ENCODE assay signal across 8 cellular contexts in genomic region chr7:7566651-7567611, GRCh38. TPM values are rescaled to one million over a fixed set of nuclear protein-coding genes. Genes with fewer than 3 reads are reported as not detected.
DNase-seq lines count a peak whose midpoint lies in the region; ATAC-seq, FAIRE-seq and TF ChIP-seq lines count a peak whose summit lies in the region.

MIOS (plus strand) TSS chr7:7566884; CDS start chr7:7572476, 5,592 bp downstream.

- CTCF ChIA-PET in A673 (lab: Charles Lee), result no interaction called here

- no peak for FAIRE-seq in keratinocyte (lab: Jason Lieb, UNC)

- ATAC-seq in GM18508 (IDR thresholded peaks at IDR 0.05; ENCODE audit: insufficient read depth, unreplicated experiment) (peak; percentile 44), HG02973 (IDR thresholded peaks at IDR 0.05; ENCODE audit: unreplicated experiment) (peak; percentile 79)

- peak within 1 kb of the TSS; percentile 93 for H3K4me3 ChIP-seq in A673 (ENCODE audit: low read depth, low read length, poor library complexity, severe bottlenecking)
- peak within 1 kb of the TSS; percentile 67 to 71 (median 69) for H3K4me3 ChIP-seq in keratinocyte (ENCODE audit: control insufficient read depth in 2 of 3, extremely low read depth in 1 of 3, insufficient read depth in 2 of 3, low read depth in 1 of 3, low read length in 3 of 3)

- H3K4me2 ChIP-seq in keratinocyte (ENCODE audit: control insufficient read depth, extremely low read depth, insufficient read depth, low read depth, low read length), result peak within 1 kb of the TSS; percentile 88

- peak within 1 kb of the TSS; percentile 57 for H2AFZ ChIP-seq in keratinocyte (ENCODE audit: control insufficient read depth, low read length)

- H3K4me1 ChIP-seq in A673 (ENCODE audit: insufficient read depth, low read length, poor library complexity, severe bottlenecking), result peaks cover 26% of the 10 kb centered on the region
- peaks cover 49% of the 10 kb centered on the region for H3K4me1 ChIP-seq in keratinocyte (ENCODE audit: control insufficient read depth, extremely low read depth, insufficient read depth, low read length)

- H3K27me3 ChIP-seq in A673 (replicated peaks; ENCODE audit: insufficient read depth, low read depth, low read length, poor library complexity) (no peaks in the 10 kb centered on the region), keratinocyte (ENCODE audit: control insufficient read depth, extremely low read depth, insufficient read depth, low read length) (no peaks in the 10 kb centered on the region)

- no peaks in the 10 kb centered on the region for H3K9me1 ChIP-seq in keratinocyte (ENCODE audit: control insufficient read depth, extremely low read depth, insufficient read depth, low read length)

- no peaks in the 10 kb centered on the region for H4K20me1 ChIP-seq in keratinocyte (ENCODE audit: control insufficient read depth, extremely low read depth, insufficient read depth, low read length)

- H3K9me3 ChIP-seq in A673 (ENCODE audit: low read depth, low read length, poor library complexity, severe bottlenecking), result no peaks in the 10 kb centered on the region
- no peaks in the 10 kb centered on the region for H3K9me3 ChIP-seq in keratinocyte (ENCODE audit: control insufficient read depth, low read depth, low read length)

- BruUV-seq in A673 (replicated peaks; lab: Mats Ljungman, UMichigan), result no TSS peak

- dilution Hi-C loops in keratinocyte (cut with MboI; ENCODE audit: extremely low pct_ligation_motif_present, low sequenced_read_pairs), result no loop called here

- TF ChIP-seq CTCF in A673 (conservative IDR thresholded peaks at IDR 0.05; ENCODE audit: low read depth, low read length) (no peak), keratinocyte (optimal IDR thresholded peaks at IDR 0.05 in 1 of 3, IDR thresholded peaks at IDR 0.05 in 1 of 3, conservative IDR thresholded peaks at IDR 0.05 in 1 of 3; ENCODE audit: extremely low read depth in 1 of 3, insufficient read depth in 2 of 3, low read length in 3 of 3) (no peak)

- peak; percentile 72 for DNase-seq in A673 (ENCODE audit: low spot score)
- peak; percentile 60 for DNase-seq in NCI-H2171 (lab: John Stamatoyannopoulos, UW)
- DNase-seq in activated CD4-positive, CD25-positive, alpha-beta regulatory T cell treated with anti-CD3 and anti-CD28 coated beads, Interleukin-2, amount 50 U/mL, for 72 hours, result peak; percentile 85
- peak; percentile 80 for DNase-seq in cerebellar cortex (ENCODE audit: low spot score)
- no peak for DNase-seq in keratinocyte (ENCODE audit: low read depth, low spot score)
- DNase-seq in stimulated activated CD4-positive, alpha-beta T cell treated with anti-CD3 and anti-CD28 coated beads, Interleukin-15, amount 100 ng/mL, for 1 hour (ENCODE audit: low read depth in 1 of 2, low spot score in 1 of 2), result peak; percentile 70 to 77

- peak within 1 kb of the TSS; percentile 94 for H3K27ac ChIP-seq in A673 (ENCODE audit: low read depth, low read length, poor library complexity, severe bottlenecking)
- H3K27ac ChIP-seq in keratinocyte (ENCODE audit: control insufficient read depth, insufficient read depth, low read length), result peak within 1 kb of the TSS; percentile 80

- POLR2A ChIA-PET in A673 (lab: Charles Lee; ENCODE audit: low non-redundant PET), result no interaction called here

- peak within 1 kb of the TSS; percentile 77 for H3K9ac ChIP-seq in keratinocyte (ENCODE audit: control insufficient read depth, extremely low read depth, insufficient read depth, low read length)

- H3K36me3 ChIP-seq in A673 (ENCODE audit: insufficient read depth, low read length, poor library complexity, severe bottlenecking) (no peaks in the 10 kb centered on the region), keratinocyte (ENCODE audit: control insufficient read depth in 2 of 2, extremely low read depth in 1 of 2, insufficient read depth in 2 of 2, low read length in 2 of 2) (peaks cover 0 to under 1% of the 10 kb centered on the region in 2 experiments)

- intact Hi-C loops in A673 (cut with micrococcal nuclease; ENCODE audit: unreplicated experiment), result no loop called here

- peaks cover 41% of the 10 kb centered on the region for H3K79me2 ChIP-seq in keratinocyte (ENCODE audit: control insufficient read depth, insufficient read depth, low read length)

RNA-seq across cellular contexts. Expression of gene MIOS, which starts in this region (rescaled TPM):
- 19.2 and 21.0 TPM in 2 replicates for total RNA-seq in A673 (2021)
- polyA plus RNA-seq in keratinocyte, result 15.8 to 29.2 TPM (median 19.7 TPM) in 3 replicates
- polyA plus RNA-seq in keratinocyte (2011; ENCODE audit: low read depth), result 21.9 TPM
- 13.0 and 26.9 TPM in 2 replicates for polyA plus RNA-seq in keratinocyte (2011; cell fraction: cytosol; rRNA removed)
- 18.5 and 26.7 TPM in 2 replicates for polyA plus RNA-seq in keratinocyte (2011; cell fraction: nucleus; rRNA removed)
- 14.1 and 18.7 TPM in 2 replicates for polyA plus RNA-seq in keratinocyte (2012; ENCODE audit: low replicate concordance)
- 12.7 to 45.6 TPM (median 26.4 TPM) in 3 replicates for polyA minus RNA-seq in keratinocyte
- polyA minus RNA-seq in keratinocyte (2011; cell fraction: cytosol; rRNA and poly(A)+ RNA removed), result 13.6 TPM
- 16.7 and 34.1 TPM in 2 replicates for polyA minus RNA-seq in keratinocyte (2011; cell fraction: nucleus; rRNA and poly(A)+ RNA removed)
